ENCODE assay signal across 27 cellular contexts in genomic region chr4:153640476-153640802, GRCh38.
"Had no signal": no experiment of that assay in that cellular context is flagged by ENCODE, and none has a peak within 500 bp of the region (broad histone marks: within the 10 kb centered on the region; RNA-seq: fewer than 3 reads in every experiment).

No MANE protein-coding gene starts in this region.

- ATAC-seq: activated CD4-positive, CD25-positive, alpha-beta regulatory T cell treated with anti-CD3 and anti-CD28 coated beads, Interleukin-2, amount 50 U/mL, for 24 hours; gastroesophageal sphincter; upper lobe of right lung had no signal

- H3K27me3 ChIP-seq: gastroesophageal sphincter, hepatocyte, suprapubic skin, tibial artery, upper lobe of right lung had no signal

- H3K27ac ChIP-seq: gastroesophageal sphincter, hepatocyte, left ventricle myocardium inferior, parathyroid adenoma, psoas muscle, suprapubic skin, tibial artery, upper lobe of right lung, VCaP had no signal

- H3K4me3 Mint-ChIP-seq: activated naive CD4-positive, alpha-beta T cell treated with anti-CD3 and anti-CD28 coated beads, Interleukin-2, amount 10 ng/mL, durations not matched to agents 7 days and 5 days; activated T-helper 1 cell treated with anti-CD3 and anti-CD28 coated beads, Interleukin-12 subunit alpha, Interleukin-12 subunit beta, Interleukin-2, Interleukin-4 antibody, amounts not matched to agents 30 ng/mL and 10 ng/mL and 1 ng/mL, durations not matched to agents 14 hours and 24 hours and 36 hours; neural crest cell had no signal

- H3K4me1 ChIP-seq: gastroesophageal sphincter, left ventricle myocardium inferior, parathyroid adenoma, psoas muscle, suprapubic skin, tibial artery, upper lobe of right lung had no signal

- H3K4me3 ChIP-seq: gastroesophageal sphincter, hepatocyte, left ventricle myocardium inferior, lung, psoas muscle, suprapubic skin, tibial artery, upper lobe of right lung had no signal

- H3K9me3 Mint-ChIP-seq: neural crest cell had no signal

- DNase-seq: activated CD4-positive, alpha-beta T cell treated with anti-CD3 and anti-CD28 coated beads for 48 hours; activated CD4-positive, alpha-beta T cell treated with anti-CD3 and anti-CD28 coated beads, Interleukin-2, amount 50 U/mL, for 48 hours; activated CD8-positive, alpha-beta memory T cell treated with anti-CD3 and anti-CD28 coated beads, Interleukin-2, amount 50 U/mL, for 4 hours; activated effector memory CD4-positive, alpha-beta T cell treated with anti-CD3 and anti-CD28 coated beads, Interleukin-2, amount 50 U/mL, for 16 hours; activated naive CD4-positive, alpha-beta T cell treated with anti-CD3 and anti-CD28 coated beads, Interleukin-2, amount 10 ng/mL, durations not matched to agents 7 days and 5 days; activated T-cell treated with anti-CD3 and anti-CD28 coated beads, Interleukin-2, amount 50 U/mL, for 1 hour; amygdala; cortex of kidney; islet precursor cell; left ventricle myocardium inferior; occipital lobe; psoas muscle; stimulated activated CD4-positive, alpha-beta T cell treated with anti-CD3 and anti-CD28 coated beads, Interleukin-15, amount 100 ng/mL, for 24 hours; stimulated activated CD4-positive, alpha-beta T cell treated with anti-CD3 and anti-CD28 coated beads, Interleukin-2, amount 100 ng/mL, for 24 hours; stimulated activated naive CD4-positive, alpha-beta T cell; T-helper 9 cell; tibial artery; upper lobe of right lung had no signal

- H3K9me3 ChIP-seq: psoas muscle, upper lobe of right lung had no signal

- H3K27me3 Mint-ChIP-seq: activated naive CD4-positive, alpha-beta T cell treated with anti-CD3 and anti-CD28 coated beads, Interleukin-2, amount 10 ng/mL, durations not matched to agents 7 days and 5 days had no signal

- H3K27ac Mint-ChIP-seq: activated naive CD4-positive, alpha-beta T cell treated with anti-CD3 and anti-CD28 coated beads, Interleukin-2, amount 10 ng/mL, durations not matched to agents 7 days and 5 days; activated T-helper 1 cell treated with anti-CD3 and anti-CD28 coated beads, Interleukin-12 subunit alpha, Interleukin-12 subunit beta, Interleukin-2, Interleukin-4 antibody, amounts not matched to agents 30 ng/mL and 10 ng/mL and 1 ng/mL, durations not matched to agents 14 hours and 24 hours and 36 hours had no signal
